Comparison of ENCODE assay signal across 1 cellular context in genomic region chr11:119092880-119093665, GRCh38.
TF ChIP-seq lines count a peak whose summit lies in the region.

No MANE protein-coding gene starts in this region.

TF ChIP-seq in K562, 482 proteins besides CTCF, POLR2A, EP300 and RAD21 (continued from another document):
- TF ChIP-seq ARID3B (CRISPR knock-in tag; IDR thresholded peaks at IDR 0.05; ENCODE audit: borderline replicate concordance) (no peak), ZNF444 (CRISPR knock-in tag; IDR thresholded peaks at IDR 0.05) (no peak), SNAPC5 (CRISPR knock-in tag; IDR thresholded peaks at IDR 0.05) (no peak), ZNF785 (CRISPR knock-in tag; IDR thresholded peaks at IDR 0.05) (no peak), MAZ (CRISPR knock-in tag; conservative IDR thresholded peaks at IDR 0.05 in 1 of 2, IDR thresholded peaks at IDR 0.05 in 1 of 2) (no peak), SOX6 (IDR thresholded peaks at IDR 0.05) (no peak), KDM5B (IDR thresholded peaks at IDR 0.05; ENCODE audit: insufficient replicate concordance, low read depth, low read length) (peak; percentile 73), DEAF1 (CRISPR knock-in tag; IDR thresholded peaks at IDR 0.05) (no peak), NR4A1 (CRISPR knock-in tag; IDR thresholded peaks at IDR 0.05) (no peak), NR4A1 (tag; IDR thresholded peaks at IDR 0.05) (no peak), E2F6 (IDR thresholded peaks at IDR 0.05; ENCODE audit: borderline replicate concordance in 1 of 2, extremely low read depth in 1 of 2, insufficient read depth in 1 of 2, insufficient read length in 1 of 2, low read depth in 1 of 2, low read length in 1 of 2, poor library complexity in 1 of 2, severe bottlenecking in 1 of 2) (peak; percentile 48 to 59), ZNF707 (CRISPR knock-in tag; conservative IDR thresholded peaks at IDR 0.05) (no peak), DPF2 (IDR thresholded peaks at IDR 0.05) (no peak), RBM25 (IDR thresholded peaks at IDR 0.05; ENCODE audit: low read depth, low read length, severe bottlenecking) (no peak), TAF15 (IDR thresholded peaks at IDR 0.05; ENCODE audit: low read depth, low read length) (peak; percentile 83), ZBTB34 (CRISPR knock-in tag; IDR thresholded peaks at IDR 0.05) (no peak), TEAD4 (IDR thresholded peaks at IDR 0.05; ENCODE audit: low read length) (0 out of 2 replicates have a peak, but pooled peaks have one; percentile 3), TEAD4 (CRISPR knock-in tag; IDR thresholded peaks at IDR 0.05; ENCODE audit: borderline replicate concordance) (no peak), JUNB (CRISPR knock-in tag; conservative IDR thresholded peaks at IDR 0.05) (0 out of 2 replicates have a peak, but pooled peaks have one; percentile 4), CBX3 (IDR thresholded peaks at IDR 0.05; ENCODE audit: borderline replicate concordance in 1 of 2, low read length in 2 of 2) (no peak), EP400 (IDR thresholded peaks at IDR 0.05) (0 out of 2 replicates have a peak, but pooled peaks have one; percentile 2), TFAP4 (CRISPR knock-in tag; IDR thresholded peaks at IDR 0.05; ENCODE audit: borderline replicate concordance) (peak; percentile 45; the same call in 1 of the 2 replicates), MYC (IDR thresholded peaks at IDR 0.05; ENCODE audit: low read depth, low read length) (no peak), MYC (CRISPR knock-in tag; IDR thresholded peaks at IDR 0.05; ENCODE audit: borderline replicate concordance, low read depth) (no peak), TAF7 (tag; IDR thresholded peaks at IDR 0.05) (no peak), SMAD3 (CRISPR knock-in tag; conservative IDR thresholded peaks at IDR 0.05) (0 out of 2 replicates have a peak, but pooled peaks have one; percentile 23), AFF4 (CRISPR knock-in tag; IDR thresholded peaks at IDR 0.05) (peak; percentile 23; the same call in 1 of the 2 replicates), SNRNP70 (optimal IDR thresholded peaks at IDR 0.05; ENCODE audit: low read depth, low read length) (peak; percentile 69), ZNF740 (CRISPR knock-in tag; IDR thresholded peaks at IDR 0.05) (0 out of 2 replicates have a peak, but pooled peaks have one; percentile 25), ZNF740 (tag; IDR thresholded peaks at IDR 0.05) (no peak), STAT5B (CRISPR knock-in tag; IDR thresholded peaks at IDR 0.05) (no peak), SRSF1 (IDR thresholded peaks at IDR 0.05; ENCODE audit: low read depth, low read length) (no peak), L3MBTL2 (IDR thresholded peaks at IDR 0.05) (peak; percentile 47; the same call in 1 of the 2 replicates), LCOR (CRISPR knock-in tag; IDR thresholded peaks at IDR 0.05) (peak; percentile 26; the same call in 1 of the 2 replicates), CHD4 (IDR thresholded peaks at IDR 0.05; ENCODE audit: insufficient read depth, insufficient replicate concordance, low read depth, low read length, poor library complexity, severe bottlenecking) (no peak), RBFOX2 (IDR thresholded peaks at IDR 0.05; ENCODE audit: low read depth, low read length) (peak; percentile 64), ZBTB11 (CRISPR knock-in tag; IDR thresholded peaks at IDR 0.05) (no peak)
